In the genomic region with DNA sequence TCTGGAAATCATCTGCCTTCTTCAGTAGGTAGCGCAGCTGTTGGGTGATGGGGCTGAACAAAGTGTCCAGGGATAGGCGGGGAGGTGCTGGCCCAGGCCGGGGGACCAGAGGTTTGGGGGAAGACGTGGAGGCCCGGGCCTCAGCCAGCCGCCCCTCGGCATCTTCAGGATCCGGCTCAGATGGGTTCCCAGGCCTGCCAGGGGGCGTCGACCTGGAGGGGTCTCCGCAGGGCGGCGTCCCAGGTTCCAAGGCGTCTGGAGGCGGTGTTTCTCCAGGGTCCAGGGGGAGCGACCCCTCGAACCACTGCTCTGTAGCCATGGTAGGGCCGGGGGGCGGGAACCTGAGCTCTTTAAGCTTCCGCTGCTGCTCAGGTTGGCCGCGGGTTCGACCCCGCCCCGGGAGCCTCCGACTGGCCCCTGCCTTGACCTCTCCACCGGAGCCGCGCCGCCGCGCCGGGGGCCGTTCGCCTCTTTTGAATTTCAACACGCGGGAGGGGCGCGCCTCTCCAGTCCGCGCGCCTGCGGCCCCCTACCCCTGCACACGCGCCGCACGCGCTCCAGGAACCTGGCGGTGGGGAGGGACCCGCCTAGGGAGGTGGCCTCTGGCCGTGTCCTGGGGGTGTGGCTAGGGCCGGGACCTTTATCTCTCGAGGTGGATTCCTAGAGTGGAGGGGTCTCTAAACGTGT, we compare ENCODE assay signal across 1 cellular context.
A peak's percentile ranks its signal among the peaks of the same experiment; 100 is the strongest.
TF ChIP-seq lines count a peak whose summit lies in the region.

TSS of gene C19orf67 (minus strand) at position 475 of the 687 bp plus-strand sequence. CDS start at position 319, 156 bp downstream.

TF ChIP-seq in H1, 55 proteins besides CTCF, POLR2A, EP300 and RAD21:
- TF ChIP-seq TEAD4 (IDR thresholded peaks at IDR 0.05; ENCODE audit: low read depth, low read length) (no peak), ZNF274 (IDR thresholded peaks at IDR 0.05; ENCODE audit: borderline replicate concordance, extremely low read depth, low read length) (no peak), HDAC2 (IDR thresholded peaks at IDR 0.05; ENCODE audit: borderline replicate concordance in 1 of 2, low read depth in 2 of 2, low read length in 2 of 2) (no peak), CBX5 (IDR thresholded peaks at IDR 0.05; ENCODE audit: low read depth, low read length) (no peak), E2F6 (IDR thresholded peaks at IDR 0.05) (0 out of 2 replicates have a peak, but pooled peaks have one; percentile 15), RXRA (IDR thresholded peaks at IDR 0.05; ENCODE audit: insufficient read depth, low read depth, low read length) (no peak), JUND (IDR thresholded peaks at IDR 0.05; ENCODE audit: low read length) (no peak), SIX5 (IDR thresholded peaks at IDR 0.05; ENCODE audit: low read depth, low read length) (no peak), KDM4A (IDR thresholded peaks at IDR 0.05; ENCODE audit: low read depth, low read length, severe bottlenecking) (peak; percentile 42), NANOG (IDR thresholded peaks at IDR 0.05; ENCODE audit: insufficient read depth, low read depth, low read length, poor library complexity, severe bottlenecking) (no peak)
